9 cellular contexts compared by ENCODE assay signal in the genomic region with DNA sequence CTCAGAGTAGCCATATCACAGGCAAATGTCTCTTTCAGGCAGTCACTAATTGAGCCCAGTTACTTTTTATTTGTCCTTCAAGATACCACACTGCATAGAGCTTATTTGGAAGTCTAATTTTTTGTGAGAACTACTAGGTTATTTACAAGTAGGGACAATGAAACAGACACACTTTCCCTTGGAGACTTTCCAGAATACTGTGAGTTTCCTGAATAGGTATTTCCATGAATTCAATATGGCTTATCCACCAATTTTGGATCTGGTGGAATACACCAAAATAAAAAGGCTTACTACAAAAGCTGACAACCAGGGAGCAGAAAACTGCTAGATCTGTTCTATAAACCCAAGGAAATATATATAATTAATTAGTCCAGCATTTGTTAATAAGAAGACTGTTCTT.
"Had no signal": no experiment of that assay in that cellular context is flagged by ENCODE, and none has a peak within 500 bp of the region (broad histone marks: within the 10 kb centered on the region; RNA-seq: fewer than 3 reads in every experiment).

No MANE protein-coding gene starts in this region.

- H3K27ac Mint-ChIP-seq: GM23338, H9 had no signal

- H3K4me2 ChIP-seq: GM23338 had no signal

- H3K4me3 ChIP-seq: GM23338, K562 had no signal

- DNase-seq: H9, HCEC 1CT, IMR-90, KG1 had no signal

- H3K4me3 Mint-ChIP-seq: GM23338, H9 had no signal

- H3K9me3 Mint-ChIP-seq: GM23338, H9 had no signal

- FAIRE-seq: H1, H54, HTR-8/SVneo, K562 had no signal

- H2AFZ ChIP-seq: GM23338 had no signal
